ENCODE assay signal across 6 cellular contexts in genomic region chr1:213275293-213275692, GRCh38.
"Had no signal": no experiment of that assay in that cellular context is flagged by ENCODE, and none has a peak within 500 bp of the region (broad histone marks: within the 10 kb centered on the region; RNA-seq: fewer than 3 reads in every experiment).

No MANE protein-coding gene starts in this region.

- H3K4me3 ChIP-seq: K562 had no signal

- DNase-seq: IMR-90, KBM-7 had no signal

- FAIRE-seq: HepG2, HTR-8/SVneo had no signal

- H3K27ac ChIP-seq: HL-60 had no signal
